In genomic region chr1:211730347-211730746, GRCh38 we compare ENCODE assay signal across 23 cellular contexts. TPM values are rescaled to one million over a fixed set of nuclear protein-coding genes. Genes with fewer than 3 reads are reported as not detected.
DNase-seq lines count a peak whose midpoint lies in the region; ATAC-seq and TF ChIP-seq lines count a peak whose summit lies in the region.
"Had no signal": no experiment of that assay in that cellular context is flagged by ENCODE, and none has a peak within 500 bp of the region (broad histone marks: within the 10 kb centered on the region; RNA-seq: fewer than 3 reads in every experiment).

No MANE protein-coding gene starts in this region.

- no peak overlapping the region for H2AFZ ChIP-seq in PC-3 (ENCODE audit: low read length)
- H2AFZ ChIP-seq: GM23338 had no signal

- no peaks in the 10 kb centered on the region for H3K9me2 ChIP-seq in PC-3 (replicated peaks; ENCODE audit: low read length)

- intact Hi-C loops in Panc1 (cut with micrococcal nuclease; ENCODE audit: unreplicated experiment) (no loop called here), dorsolateral prefrontal cortex (cut with DNase I) (no loop called here), PC-3 (cut with micrococcal nuclease) (loop anchor here (10.0 kb wide), 1 partner anchor 156 kb away; the partner anchor contains the start of gene SLC30A1)

- in situ Hi-C loops in Panc1 (cut with HindIII; ENCODE audit: low pct_unique_long_range_greater_than_20kb, low sequenced_read_pairs) = no loop called here

- H3K4me3 ChIP-seq in Panc1 (ENCODE audit: low read depth in 2 of 2, low read length in 2 of 2) (no peak overlapping the region), dorsolateral prefrontal cortex (no peak overlapping the region), PC-3 (ENCODE audit: low read length) (no peak overlapping the region)
- H3K4me3 ChIP-seq: BLaER1, GM12878, GM23338 had no signal

- no peak overlapping the region for H3K9ac ChIP-seq in PC-3 (ENCODE audit: low read length)
- H3K9ac ChIP-seq: BLaER1 had no signal

- DNase-seq in Panc1 (ENCODE audit: low read depth, low spot score) (no peak), dorsolateral prefrontal cortex (no peak), mesenteric fat pad (ENCODE audit: low spot score) (peak; percentile 39), substantia nigra (lab: John Stamatoyannopoulos, UW) (no peak), PC-3 (no peak), D341Med (ENCODE audit: low spot score) (no peak)
- DNase-seq: Caco-2; CD4-positive, CD25-positive, alpha-beta regulatory T cell; CD8-positive, alpha-beta T cell; DMS 273 treated with DMSO at 0.1 percent for 48 hours; DMS79; EL; GDM1; H9 had no signal

- H3F3A ChIP-seq in PC-3 (ENCODE audit: low read length, unreplicated experiment) = no peaks in the 10 kb centered on the region

- BruUV-seq in Panc1 (replicated peaks; lab: Mats Ljungman, UMichigan) = no TSS peak
- no TSS peak for BruUV-seq in PC-3 (replicated peaks; lab: Mats Ljungman, UMichigan)

- no peaks in the 10 kb centered on the region for H3K79me2 ChIP-seq in PC-3 (ENCODE audit: low read length)

- H3K27ac ChIP-seq in Panc1 (ENCODE audit: low read length) (peak overlapping the region; percentile 60), dorsolateral prefrontal cortex (peak overlapping the region in 40 of 59 donors; percentile 4 to 100 (median 96)), substantia nigra (ENCODE audit: low read depth, low read length, poor library complexity, severe bottlenecking) (peak overlapping the region; percentile 91), PC-3 (ENCODE audit: low read length) (no peak overlapping the region)
- H3K27ac ChIP-seq: 22Rv1, BLaER1, C4-2B had no signal

- H3K9me3 ChIP-seq in Panc1 (ENCODE audit: control insufficient read depth, insufficient read depth, low read depth, low read length) = no peaks in the 10 kb centered on the region
- H3K9me3 ChIP-seq in PC-3 (ENCODE audit: low read length) = no peaks in the 10 kb centered on the region
- H3K9me3 ChIP-seq: BLaER1, Caco-2 had no signal

- CTCF ChIA-PET in Panc1 (lab: Charles Lee) = no interaction called here
- CTCF ChIA-PET in PC-3 (lab: Charles Lee) = no interaction called here

- ATAC-seq in Panc1 (no peak), HG03520 (IDR thresholded peaks at IDR 0.05; ENCODE audit: unreplicated experiment) (no peak), PC-3 (no peak), GM18909 (IDR thresholded peaks at IDR 0.05; ENCODE audit: poor library complexity, unreplicated experiment) (no peak)
- ATAC-seq: CD8-positive, alpha-beta T cell; GM12878; GM23338; HCT116 had no signal

- no peaks in the 10 kb centered on the region for H4K20me1 ChIP-seq in PC-3 (ENCODE audit: low read length)
- H4K20me1 ChIP-seq: BLaER1 had no signal

- H3K36me3 ChIP-seq in Panc1 (ENCODE audit: control insufficient read depth, insufficient read depth, low read length) (no peaks in the 10 kb centered on the region), PC-3 (ENCODE audit: low read depth, low read length) (no peaks in the 10 kb centered on the region)
- H3K36me3 ChIP-seq: BLaER1 had no signal

- POLR2A ChIA-PET in Panc1 (lab: Charles Lee) (no interaction called here), PC-3 (lab: Charles Lee; ENCODE audit: unreplicated experiment) (no interaction called here)

- H3K4me1 ChIP-seq in Panc1 (ENCODE audit: control insufficient read depth, insufficient read depth, low read length) (peaks cover 27% of the 10 kb centered on the region), PC-3 (ENCODE audit: insufficient read depth, low read length) (peaks cover 13% of the 10 kb centered on the region)
- H3K4me1 ChIP-seq: BLaER1 had no signal

- TF ChIP-seq CTCF in Panc1 (IDR thresholded peaks at IDR 0.05) (no peak), dorsolateral prefrontal cortex (IDR thresholded peaks at IDR 0.05 in 54 of 56, conservative IDR thresholded peaks at IDR 0.05 in 2 of 56; ENCODE audit: low read depth in 1 of 56, partially characterized antibody in 56 of 56) (no peak), PC-3 (conservative IDR thresholded peaks at IDR 0.05; ENCODE audit: low read depth, low read length) (no peak)

- H3K27me3 ChIP-seq in Panc1 (ENCODE audit: control insufficient read depth, insufficient read depth, low read length) = no peaks in the 10 kb centered on the region
- H3K27me3 ChIP-seq in dorsolateral prefrontal cortex = no peaks in the 10 kb centered on the region
- no peaks in the 10 kb centered on the region for H3K27me3 ChIP-seq in PC-3 (ENCODE audit: low read length)
- H3K27me3 ChIP-seq: BLaER1 had no signal

- H3K4me2 ChIP-seq in PC-3 (ENCODE audit: low read length) = no peak overlapping the region
- H3K4me2 ChIP-seq: BLaER1, GM23338 had no signal

RNA-seq across cellular contexts. Expression of gene NEK2, which starts 54.9 kb away (rescaled TPM):
- 34.4 TPM for total RNA-seq in Panc1 (2021; ENCODE audit: unreplicated experiment)
- polyA plus RNA-seq in Panc1 (2012; ENCODE audit: insufficient read length) = 11.0 TPM
- total RNA-seq in dorsolateral prefrontal cortex = 1 to 10 TPM in 36 of 120 experiments, under 1 TPM in 60, not detected in 24; 0.21 to 3.0 (median 0.82) TPM
- not detected for total RNA-seq in mesenteric fat pad
- 42.7 and 47.5 TPM in 2 replicates for total RNA-seq in PC-3 (2014; rRNA removed)
- total RNA-seq: B cell had no signal
